In the genomic region with DNA sequence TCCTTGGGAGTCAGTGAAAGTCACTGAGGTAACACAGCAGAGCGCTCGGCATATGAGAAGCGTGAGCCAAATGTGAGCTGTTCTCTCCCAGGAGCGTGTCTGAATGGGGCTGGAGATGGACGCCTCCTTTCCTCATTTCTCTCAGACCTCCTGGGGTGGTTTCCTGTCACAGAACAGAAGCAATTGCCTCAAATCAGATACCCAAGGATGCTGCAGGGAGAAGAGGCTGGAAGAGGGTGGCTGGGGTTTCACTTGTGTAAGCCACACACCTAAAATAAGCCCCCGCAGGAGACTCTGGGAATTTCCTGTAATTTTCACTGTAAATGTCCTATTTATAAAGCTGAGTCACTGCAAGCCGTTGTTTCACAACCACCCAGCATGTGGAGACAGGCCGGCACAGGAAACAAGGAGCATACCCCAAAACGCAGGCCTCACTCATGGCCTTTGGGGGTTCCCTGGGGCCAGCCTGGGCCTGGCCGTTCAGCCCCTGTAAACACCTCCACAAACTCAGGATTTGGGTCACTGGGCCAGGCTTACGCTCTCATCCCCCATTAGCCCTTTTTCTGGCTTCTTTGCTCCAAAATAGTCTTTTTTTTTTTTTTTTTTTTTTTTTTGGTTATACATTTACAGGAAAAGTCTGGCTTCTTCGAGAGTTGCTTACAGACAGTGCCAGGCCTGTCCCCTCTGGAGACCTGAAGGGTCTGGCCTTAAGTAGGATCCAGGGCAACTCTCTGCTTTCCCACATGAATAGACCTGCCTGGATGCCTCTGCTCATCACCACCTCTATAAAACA, we compare ENCODE assay signal across 8 cellular contexts. TPM values are rescaled to one million over a fixed set of nuclear protein-coding genes. Genes with fewer than 3 reads are reported as not detected.
DNase-seq lines count a peak whose midpoint lies in the region; ATAC-seq, FAIRE-seq and TF ChIP-seq lines count a peak whose summit lies in the region.

No MANE protein-coding gene starts in this region.

- TF ChIP-seq CTCF in OCI-LY3 (IDR thresholded peaks at IDR 0.05; ENCODE audit: low read depth, low read length) (no peak), glutamatergic neuron (IDR thresholded peaks at IDR 0.05; ENCODE audit: partially characterized antibody, unreplicated experiment) (peak; percentile 31), pancreas (IDR thresholded peaks at IDR 0.05) (no peak)

- H3K4me1 ChIP-seq in OCI-LY3 (ENCODE audit: low read length) (peaks cover 77% of the 10 kb centered on the region), pancreas (peaks cover 0 to 29% (median 0%) of the 10 kb centered on the region in 3 donors)

- FAIRE-seq in pancreas (lab: Jason Lieb, UNC) = no peak

- H2AFZ ChIP-seq in OCI-LY3 (ENCODE audit: low read depth, low read length) = no peak overlapping the region

- WGBS in pancreas, 2 donors = 56 to 61% methylated on average over 11 to 12 of the region's 12 CpGs

- peaks cover 87% of the 10 kb centered on the region for H3K4me1 Mint-ChIP-seq in activated naive CD4-positive, alpha-beta T cell treated with anti-CD3 and anti-CD28 coated beads, Interleukin-2, amount 10 ng/mL, durations not matched to agents 7 days and 5 days
- H3K4me1 Mint-ChIP-seq in glutamatergic neuron (ENCODE audit: low read depth, unreplicated experiment) = peaks cover 18% of the 10 kb centered on the region

- CTCF ChIA-PET in activated naive CD4-positive, alpha-beta T cell treated with anti-CD3 and anti-CD28 coated beads, Interleukin-2, amount 10 ng/mL, durations not matched to agents 7 days and 5 days (lab: Charles Lee) = interaction anchor here (0.8 to 4.3 kb wide), 24 partner anchors 17 to 209 kb away, joined by 3 to 50 read pairs (median 6); partner anchors contain the start of genes ARF6 and NEMF

- peak overlapping the region; percentile 74 for H3K4me3 ChIP-seq in OCI-LY3 (ENCODE audit: low read length)
- no peak overlapping the region for H3K4me3 ChIP-seq in pancreas

- peak overlapping the region; percentile 94 for H3K27ac ChIP-seq in OCI-LY3 (ENCODE audit: low read length)
- H3K27ac ChIP-seq in pancreas = peak overlapping the region; percentile 5 to 75 (median 38)

- H3K4me3 Mint-ChIP-seq in activated naive CD4-positive, alpha-beta T cell treated with anti-CD3 and anti-CD28 coated beads, Interleukin-2, amount 10 ng/mL, durations not matched to agents 7 days and 5 days = peak overlapping the region; percentile 88
- no peak overlapping the region for H3K4me3 Mint-ChIP-seq in glutamatergic neuron (ENCODE audit: unreplicated experiment)

- H4K20me1 ChIP-seq in OCI-LY3 (ENCODE audit: insufficient read depth, low read length) = no peaks in the 10 kb centered on the region

- H3K27ac Mint-ChIP-seq in activated naive CD4-positive, alpha-beta T cell treated with anti-CD3 and anti-CD28 coated beads, Interleukin-2, amount 10 ng/mL, durations not matched to agents 7 days and 5 days = peak overlapping the region; percentile 100
- H3K27ac Mint-ChIP-seq in glutamatergic neuron (ENCODE audit: unreplicated experiment) = no peak overlapping the region

- peak overlapping the region; percentile 96 for H3K9ac ChIP-seq in OCI-LY3 (ENCODE audit: low read length)

- peak; percentile 15 for DNase-seq in COR-L47 (lab: John Stamatoyannopoulos, UW)
- DNase-seq in HCEC 1CT = peak; percentile 96
- peak; percentile 61 for DNase-seq in activated naive CD4-positive, alpha-beta T cell treated with anti-CD3 and anti-CD28 coated beads, Interleukin-2, amount 10 ng/mL, durations not matched to agents 7 days and 5 days
- DNase-seq in glutamatergic neuron = no peak
- DNase-seq in pancreas = peak in 1 of 6 donors; percentile 35

- peak in 3 of 4 donors; percentile 51 to 75 (median 59) for ATAC-seq in pancreas
- no peak for ATAC-seq in GM19035 (IDR thresholded peaks at IDR 0.05; ENCODE audit: unreplicated experiment)
- no peak for ATAC-seq in HG03108 (IDR thresholded peaks at IDR 0.05; ENCODE audit: unreplicated experiment)

- no peaks in the 10 kb centered on the region for H3K9me3 Mint-ChIP-seq in activated naive CD4-positive, alpha-beta T cell treated with anti-CD3 and anti-CD28 coated beads, Interleukin-2, amount 10 ng/mL, durations not matched to agents 7 days and 5 days
- peaks cover 7% of the 10 kb centered on the region for H3K9me3 Mint-ChIP-seq in glutamatergic neuron (ENCODE audit: unreplicated experiment)

- H3K36me3 ChIP-seq in OCI-LY3 (replicated peaks; ENCODE audit: low read depth, low read length) (no peaks in the 10 kb centered on the region), pancreas (no peaks in the 10 kb centered on the region)

- intact Hi-C loops in pancreas (cut with DNase I) = no loop called here

- H3K79me2 ChIP-seq in OCI-LY3 (ENCODE audit: low read length) = peaks cover 6% of the 10 kb centered on the region; the same call in 1 of the 2 replicates

- peak overlapping the region; percentile 90 for H3K4me2 ChIP-seq in OCI-LY3 (ENCODE audit: low read length)

- H3K27me3 Mint-ChIP-seq in activated naive CD4-positive, alpha-beta T cell treated with anti-CD3 and anti-CD28 coated beads, Interleukin-2, amount 10 ng/mL, durations not matched to agents 7 days and 5 days = no peaks in the 10 kb centered on the region
- H3K27me3 Mint-ChIP-seq in glutamatergic neuron (ENCODE audit: unreplicated experiment) = peaks cover 2% of the 10 kb centered on the region

- H3K27me3 ChIP-seq in OCI-LY3 (ENCODE audit: low read depth, low read length) (no peaks in the 10 kb centered on the region), pancreas (no peaks in the 10 kb centered on the region)

- peaks cover 51% of the 10 kb centered on the region for H3K36me3 Mint-ChIP-seq in activated naive CD4-positive, alpha-beta T cell treated with anti-CD3 and anti-CD28 coated beads, Interleukin-2, amount 10 ng/mL, durations not matched to agents 7 days and 5 days
- no peaks in the 10 kb centered on the region for H3K36me3 Mint-ChIP-seq in glutamatergic neuron (ENCODE audit: unreplicated experiment)

- no peaks in the 10 kb centered on the region for H3K9me3 ChIP-seq in OCI-LY3 (ENCODE audit: insufficient read depth, low read length)
- H3K9me3 ChIP-seq in pancreas = no peaks in the 10 kb centered on the region

RNA-seq across cellular contexts. Expression of gene VCPKMT, which starts 55.3 kb away (rescaled TPM):
- total RNA-seq in glutamatergic neuron (ENCODE audit: unreplicated experiment) = 12.9 TPM
- 1 to 10 TPM; 2.8 to 4.8 (median 3.0) TPM for total RNA-seq in pancreas
- 10 to 100 TPM; 12.2 to 13.3 TPM for polyA plus RNA-seq in pancreas

Comparison
In these comparisons a context has a peak if more than half of its experiments do, and no peak if none do; other contexts are left out.
1. ATAC-seq: peak in pancreas (3 of 4); none in GM19035 (single experiment) and HG03108 (single experiment).